Comparison of ENCODE assay signal across 10 cellular contexts in genomic region chr3:72520690-72521308, GRCh38.
DNase-seq lines count a peak whose midpoint lies in the region; ATAC-seq and TF ChIP-seq lines count a peak whose summit lies in the region.
"Had no signal": no experiment of that assay in that cellular context is flagged by ENCODE, and none has a peak within 500 bp of the region (broad histone marks: within the 10 kb centered on the region; RNA-seq: fewer than 3 reads in every experiment).

No MANE protein-coding gene starts in this region.

- H3K36me3 Mint-ChIP-seq in HFFc6 (ENCODE audit: low read depth), result no peaks in the 10 kb centered on the region

- H3K9me3 Mint-ChIP-seq in HFFc6, result no peaks in the 10 kb centered on the region

- H3K9me3 ChIP-seq in RWPE2 (ENCODE audit: severe bottlenecking), result no peaks in the 10 kb centered on the region
- H3K9me3 ChIP-seq in uterus, result no peaks in the 10 kb centered on the region
- H3K9me3 ChIP-seq: esophagus muscularis mucosa, spleen had no signal

- H3K27me3 ChIP-seq in RWPE2 (ENCODE audit: insufficient read depth, poor library complexity, severe bottlenecking), result no peaks in the 10 kb centered on the region
- no peaks in the 10 kb centered on the region for H3K27me3 ChIP-seq in uterus
- H3K27me3 ChIP-seq: esophagus muscularis mucosa, spleen had no signal

- no peaks in the 10 kb centered on the region for H3K36me3 ChIP-seq in RWPE2 (ENCODE audit: low read depth)
- H3K36me3 ChIP-seq in uterus, result no peaks in the 10 kb centered on the region
- H3K36me3 ChIP-seq: esophagus muscularis mucosa, spleen had no signal

- H3K27me3 Mint-ChIP-seq in HFFc6 (ENCODE audit: insufficient read depth), result peaks cover 15% of the 10 kb centered on the region

- H3K27ac ChIP-seq in RWPE2 (ENCODE audit: poor library complexity, severe bottlenecking) (peak overlapping the region; percentile 8), uterus (no peak overlapping the region)
- H3K27ac ChIP-seq: esophagus muscularis mucosa had no signal

- peak; percentile 1 for DNase-seq in HFFc6
- no peak for DNase-seq in RWPE2 (ENCODE audit: low spot score)
- DNase-seq in kidney tubule cell (ENCODE audit: low spot score), result peak; percentile 73
- DNase-seq in cerebellum (ENCODE audit: low spot score), result no peak
- DNase-seq in uterus, result no peak
- DNase-seq in sciatic nerve (ENCODE audit: low spot score), result no peak
- no peak for DNase-seq in mucosa of gallbladder (ENCODE audit: low spot score)
- DNase-seq: spleen had no signal

- H3K4me3 ChIP-seq in RWPE2 (ENCODE audit: severe bottlenecking) (no peak overlapping the region), uterus (no peak overlapping the region)
- H3K4me3 ChIP-seq: esophagus muscularis mucosa, spleen had no signal

- H3K4me1 Mint-ChIP-seq in HFFc6 (ENCODE audit: low read depth), result peaks cover 11% of the 10 kb centered on the region

- no peak overlapping the region for H3K4me3 Mint-ChIP-seq in HFFc6

- H3K4me1 ChIP-seq in RWPE2 (ENCODE audit: insufficient read depth, poor library complexity, severe bottlenecking), result peaks cover 10% of the 10 kb centered on the region
- no peaks in the 10 kb centered on the region for H3K4me1 ChIP-seq in uterus

- TF ChIP-seq CTCF in HFFc6 (IDR thresholded peaks at IDR 0.05), result no peak
- no peak for TF ChIP-seq CTCF in RWPE2 (IDR thresholded peaks at IDR 0.05; ENCODE audit: poor library complexity, severe bottlenecking)
- TF ChIP-seq CTCF in uterus (IDR thresholded peaks at IDR 0.05), result no peak

- H3K27ac Mint-ChIP-seq in HFFc6, result no peak overlapping the region

- intact Hi-C loops in uterus (cut with DNase I; ENCODE audit: low total_unique reads) (no loop called here), sciatic nerve (cut with DNase I) (no loop called here)

- no peak for TF ChIP-seq POLR2A in uterus (IDR thresholded peaks at IDR 0.05)

- ATAC-seq in GM18502 (IDR thresholded peaks at IDR 0.05; ENCODE audit: poor library complexity, unreplicated experiment), result peak; percentile 59
- ATAC-seq in RWPE2 (ENCODE audit: low read depth), result peak; percentile 97
- no peak for ATAC-seq in sciatic nerve

Comparison
In these comparisons a context has a peak if more than half of its experiments do, and no peak if none do; other contexts are left out.
1. DNase-seq: peak in HFFc6 (single experiment) and kidney tubule cell (single experiment); none in RWPE2 (single experiment), cerebellum (single experiment), uterus (0 of 2), sciatic nerve (single experiment) and mucosa of gallbladder (single experiment).